Comparison of ENCODE assay signal across 18 cellular contexts in genomic region chr2:216220976-216221375, GRCh38.
"Had no signal": no experiment of that assay in that cellular context is flagged by ENCODE, and none has a peak within 500 bp of the region (broad histone marks: within the 10 kb centered on the region; RNA-seq: fewer than 3 reads in every experiment).

No MANE protein-coding gene starts in this region.

- H3K27me3 Mint-ChIP-seq: activated CD4-positive, alpha-beta T cell treated with anti-CD3 and anti-CD28 coated beads for 36 hours; effector memory CD8-positive, alpha-beta T cell; memory B cell; naive B cell had no signal

- H3K9me3 ChIP-seq: mucosa of descending colon, ovary, psoas muscle, thyroid gland had no signal

- ATAC-seq: effector memory CD8-positive, alpha-beta T cell; left ventricle myocardium superior; mucosa of descending colon; WTC11 had no signal

- H3K36me3 ChIP-seq: cardiac muscle cell, ovary, thyroid gland had no signal

- H3K27me3 ChIP-seq: cardiac muscle cell, ovary, thyroid gland had no signal

- H3K4me1 ChIP-seq: psoas muscle had no signal

- H3K27ac ChIP-seq: cardiac muscle cell, ovary, psoas muscle, thyroid gland had no signal

- H3K9me3 Mint-ChIP-seq: effector memory CD8-positive, alpha-beta T cell; memory B cell; naive B cell; WTC11 had no signal

- DNase-seq: activated CD4-positive, alpha-beta T cell treated with anti-CD3 and anti-CD28 coated beads for 36 hours; activated effector memory CD4-positive, alpha-beta T cell treated with Interleukin-2 at 50 U/mL for 16 hours; activated naive CD4-positive, alpha-beta T cell treated with anti-CD3 and anti-CD28 coated beads, Interleukin-2, amount 50 U/mL, for 16 hours; activated T-cell treated with anti-CD3 and anti-CD28 coated beads for 4 hours; effector memory CD8-positive, alpha-beta T cell; foreskin fibroblast; left ventricle myocardium superior; mucosa of descending colon; naive B cell; ovary; psoas muscle; right cardiac atrium; stimulated activated CD4-positive, alpha-beta T cell treated with anti-CD3 and anti-CD28 coated beads, Interleukin-2, amount 100 ng/mL, for 24 hours; stimulated activated naive CD4-positive, alpha-beta T cell treated with Interleukin-2 at 50 U/mL for 16 hours; thyroid gland had no signal

- H3K27ac Mint-ChIP-seq: memory B cell, WTC11 had no signal

- H3K4me3 ChIP-seq: cardiac muscle cell, mucosa of descending colon, ovary, psoas muscle, thyroid gland had no signal

- H3K4me1 Mint-ChIP-seq: WTC11 had no signal

- H3K4me3 Mint-ChIP-seq: activated CD4-positive, alpha-beta T cell treated with anti-CD3 and anti-CD28 coated beads for 36 hours; effector memory CD8-positive, alpha-beta T cell; memory B cell; naive B cell; WTC11 had no signal

- H3K36me3 Mint-ChIP-seq: naive B cell, WTC11 had no signal
